ENCODE assay signal across 1 cellular context in the genomic region with DNA sequence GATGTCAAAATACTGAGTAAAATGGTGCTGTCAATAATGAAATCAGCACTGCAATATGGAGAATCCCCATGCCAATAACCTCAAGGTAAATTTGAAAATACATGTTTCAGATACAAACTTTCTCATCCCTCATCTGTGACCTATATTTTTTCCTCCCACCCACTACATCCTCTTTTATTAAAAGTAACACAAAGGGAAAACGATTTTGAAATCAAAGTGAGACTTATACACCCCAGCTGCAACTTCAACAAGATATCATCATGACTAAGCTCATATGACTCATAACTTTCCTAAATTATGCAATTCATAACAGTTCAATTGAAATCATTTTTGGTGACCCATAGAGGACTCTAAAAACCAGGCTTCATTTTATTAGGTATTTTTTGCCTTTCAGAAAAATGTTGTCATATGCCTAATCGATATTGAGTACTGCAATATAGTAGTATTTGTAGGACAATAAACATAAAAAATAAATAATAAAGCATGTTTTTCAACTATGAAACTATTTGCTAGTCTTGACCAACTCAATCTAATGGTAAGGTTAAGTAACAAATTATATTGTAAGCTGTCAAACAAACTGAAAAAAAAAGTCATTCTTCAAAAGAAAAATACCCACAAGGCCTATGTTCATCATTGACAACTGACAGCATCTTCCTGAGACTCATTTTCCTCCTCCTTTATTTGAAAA.
TF ChIP-seq lines count a peak whose summit lies in the region.

No MANE protein-coding gene starts in this region.

TF ChIP-seq in K562, 482 proteins besides CTCF, POLR2A, EP300 and RAD21 (continued from another document):
- TF ChIP-seq, protein P1, sequence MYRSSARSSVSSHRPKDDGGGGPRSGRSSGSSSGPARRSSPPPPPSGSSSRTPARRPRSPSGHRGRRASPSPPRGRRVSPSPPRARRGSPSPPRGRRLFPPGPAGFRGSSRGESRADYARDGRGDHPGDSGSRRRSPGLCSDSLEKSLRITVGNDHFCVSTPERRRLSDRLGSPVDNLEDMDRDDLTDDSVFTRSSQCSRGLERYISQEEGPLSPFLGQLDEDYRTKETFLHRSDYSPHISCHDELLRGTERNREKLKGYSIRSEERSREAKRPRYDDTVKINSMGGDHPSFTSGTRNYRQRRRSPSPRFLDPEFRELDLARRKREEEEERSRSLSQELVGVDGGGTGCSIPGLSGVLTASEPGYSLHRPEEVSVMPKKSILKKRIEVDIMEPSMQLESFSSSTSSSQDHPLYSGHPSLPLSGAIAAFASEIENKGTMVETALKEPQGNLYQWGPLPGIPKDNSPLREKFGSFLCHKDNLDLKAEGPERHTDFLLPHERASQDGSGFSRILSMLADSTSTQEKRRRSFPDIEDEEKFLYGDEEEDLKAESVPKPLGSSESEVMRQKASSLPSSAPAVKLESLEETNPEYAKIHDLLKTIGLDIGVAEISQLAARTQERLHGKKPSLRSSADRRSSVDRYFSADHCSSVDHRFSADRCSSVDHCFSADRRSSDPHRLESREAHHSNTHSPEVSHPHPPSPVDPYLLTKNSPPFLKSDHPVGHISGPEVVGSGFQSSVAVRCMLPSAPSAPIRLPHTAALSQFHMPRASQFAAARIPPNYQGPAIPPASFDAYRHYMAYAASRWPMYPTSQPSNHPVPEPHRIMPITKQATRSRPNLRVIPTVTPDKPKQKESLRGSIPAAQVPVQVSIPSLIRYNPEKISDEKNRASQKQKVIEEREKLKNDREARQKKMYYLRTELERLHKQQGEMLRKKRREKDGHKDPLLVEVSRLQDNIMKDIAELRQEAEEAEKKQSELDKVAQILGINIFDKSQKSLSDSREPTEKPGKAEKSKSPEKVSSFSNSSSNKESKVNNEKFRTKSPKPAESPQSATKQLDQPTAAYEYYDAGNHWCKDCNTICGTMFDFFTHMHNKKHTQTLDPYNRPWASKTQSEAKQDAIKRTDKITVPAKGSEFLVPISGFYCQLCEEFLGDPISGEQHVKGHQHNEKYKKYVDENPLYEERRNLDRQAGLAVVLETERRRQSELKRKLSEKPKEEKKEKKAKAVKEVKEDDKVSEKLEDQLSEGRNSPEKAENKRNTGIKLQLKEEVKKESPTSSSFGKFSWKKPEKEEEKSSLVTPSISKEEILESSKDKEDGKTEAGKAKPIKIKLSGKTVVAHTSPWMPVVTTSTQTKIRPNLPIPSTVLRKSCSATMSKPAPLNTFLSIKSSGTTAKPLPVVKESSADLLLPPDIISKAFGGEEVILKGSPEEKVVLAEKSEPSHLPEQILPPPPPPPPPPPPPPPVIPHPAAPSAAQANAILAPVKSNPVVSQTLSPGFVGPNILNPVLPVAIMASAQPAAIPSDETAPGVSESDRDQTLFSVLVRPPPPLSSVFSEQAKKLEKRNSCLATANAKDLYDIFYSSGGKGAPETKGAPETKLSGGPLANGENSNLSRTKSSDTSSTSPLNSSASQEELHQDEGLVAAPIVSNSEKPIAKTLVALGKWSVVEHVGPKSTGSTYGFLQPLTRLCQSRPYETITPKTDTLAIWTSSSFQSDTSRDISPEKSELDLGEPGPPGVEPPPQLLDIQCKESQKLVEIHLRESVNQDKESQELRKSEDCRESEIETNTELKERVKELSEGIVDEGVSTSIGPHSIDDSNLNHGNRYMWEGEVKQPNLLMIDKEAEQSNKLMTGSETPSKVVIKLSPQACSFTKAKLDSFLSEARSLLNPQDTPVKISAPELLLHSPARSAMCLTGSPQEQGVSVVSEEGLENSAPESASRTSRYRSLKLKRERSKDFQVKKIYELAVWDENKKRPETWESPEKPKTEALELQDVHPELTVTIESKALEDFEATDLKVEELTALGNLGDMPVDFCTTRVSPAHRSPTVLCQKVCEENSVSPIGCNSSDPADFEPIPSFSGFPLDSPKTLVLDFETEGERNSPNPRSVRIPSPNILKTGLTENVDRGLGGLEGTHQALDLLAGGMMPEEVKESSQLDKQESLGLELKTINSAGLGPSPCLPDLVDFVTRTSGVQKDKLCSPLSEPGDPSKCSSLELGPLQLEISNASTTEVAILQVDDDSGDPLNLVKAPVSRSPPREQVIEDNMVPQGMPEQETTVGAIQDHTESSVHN (IDR thresholded peaks at IDR 0.05; ENCODE audit: borderline replicate concordance in 1 of 2, low read depth in 1 of 2) = peak in 1 of 2 experiments; percentile 92; a peak in 2 of 4 replicates
- TF ChIP-seq POLR2H (tag; IDR thresholded peaks at IDR 0.05; ENCODE audit: low read depth) (peak; percentile 73), C11orf30 (IDR thresholded peaks at IDR 0.05; ENCODE audit: low read depth) (peak; percentile 88), EP400 (IDR thresholded peaks at IDR 0.05) (peak; percentile 57), HBP1 (CRISPR knock-in tag; IDR thresholded peaks at IDR 0.05) (0 out of 2 replicates have a peak, but pooled peaks have one; percentile 22), ADNP (tag; IDR thresholded peaks at IDR 0.05) (no peak)
- TF ChIP-seq, protein P2, sequence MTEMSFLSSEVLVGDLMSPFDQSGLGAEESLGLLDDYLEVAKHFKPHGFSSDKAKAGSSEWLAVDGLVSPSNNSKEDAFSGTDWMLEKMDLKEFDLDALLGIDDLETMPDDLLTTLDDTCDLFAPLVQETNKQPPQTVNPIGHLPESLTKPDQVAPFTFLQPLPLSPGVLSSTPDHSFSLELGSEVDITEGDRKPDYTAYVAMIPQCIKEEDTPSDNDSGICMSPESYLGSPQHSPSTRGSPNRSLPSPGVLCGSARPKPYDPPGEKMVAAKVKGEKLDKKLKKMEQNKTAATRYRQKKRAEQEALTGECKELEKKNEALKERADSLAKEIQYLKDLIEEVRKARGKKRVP (CRISPR knock-in tag; IDR thresholded peaks at IDR 0.05) = peak; percentile 70; the same call in 1 of the 2 replicates
